Comparison of ENCODE assay signal across 16 cellular contexts in the genomic region with DNA sequence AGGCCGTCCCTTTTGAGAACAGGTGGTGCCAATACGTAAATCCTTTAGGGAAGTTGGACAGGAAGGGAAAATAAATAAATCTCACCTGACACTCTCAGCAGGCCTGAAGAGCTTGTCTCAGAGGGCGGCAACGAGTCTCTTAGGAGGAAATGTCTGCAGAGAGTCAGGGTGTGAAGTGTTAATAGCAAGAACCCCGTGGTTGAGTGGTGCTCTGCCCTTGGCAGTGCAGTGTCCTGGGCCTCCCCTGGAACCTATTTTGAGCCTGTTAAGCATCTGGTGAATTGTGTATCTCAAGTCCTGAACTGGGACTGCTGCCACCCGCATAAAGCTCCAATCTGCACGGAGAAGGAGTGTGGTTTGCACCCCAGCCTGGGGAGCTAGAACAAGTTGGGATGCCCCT.
DNase-seq lines count a peak whose midpoint lies in the region; ATAC-seq and TF ChIP-seq lines count a peak whose summit lies in the region.
"Had no signal": no experiment of that assay in that cellular context is flagged by ENCODE, and none has a peak within 500 bp of the region (broad histone marks: within the 10 kb centered on the region; RNA-seq: fewer than 3 reads in every experiment).

No MANE protein-coding gene starts in this region.

- no peaks in the 10 kb centered on the region for H3K9me3 ChIP-seq in gastrocnemius medialis
- H3K9me3 ChIP-seq in spleen: no peaks in the 10 kb centered on the region
- H3K9me3 ChIP-seq: Peyer's patch had no signal

- H3K27me3 ChIP-seq in dorsolateral prefrontal cortex (no peaks in the 10 kb centered on the region), gastrocnemius medialis (no peaks in the 10 kb centered on the region), spleen (replicated peaks in 1 of 7) (peaks cover 0 to 3% (median 0%) of the 10 kb centered on the region in 7 donors)
- H3K27me3 ChIP-seq: Peyer's patch had no signal

- TF ChIP-seq POLR2A in gastrocnemius medialis (IDR thresholded peaks at IDR 0.05) (no peak), spleen (IDR thresholded peaks at IDR 0.05) (no peak)

- ATAC-seq in left colon (peak; percentile 42), gastrocnemius medialis (no peak), HG03378 (IDR thresholded peaks at IDR 0.05; ENCODE audit: unreplicated experiment) (no peak)

- POLR2A ChIA-PET in GM10248 (lab: Yijun Ruan, JAX): no interaction called here

- 39 to 48% (median 46%) methylated on average over 7 of the region's 7 CpGs for WGBS in spleen, 5 donors

- H3K36me3 ChIP-seq in gastrocnemius medialis: no peaks in the 10 kb centered on the region
- no peaks in the 10 kb centered on the region for H3K36me3 ChIP-seq in spleen
- H3K36me3 ChIP-seq: Peyer's patch had no signal

- H3K27ac ChIP-seq in dorsolateral prefrontal cortex (peak overlapping the region in 40 of 59 donors; percentile 4 to 80 (median 49)), gastrocnemius medialis (peak overlapping the region; percentile 8 to 47 (median 26)), spleen (no peak overlapping the region)
- H3K27ac ChIP-seq: Peyer's patch had no signal

- TF ChIP-seq CTCF in dorsolateral prefrontal cortex (IDR thresholded peaks at IDR 0.05 in 54 of 56, conservative IDR thresholded peaks at IDR 0.05 in 2 of 56; ENCODE audit: low read depth in 1 of 56, partially characterized antibody in 56 of 56) (no peak), gastrocnemius medialis (IDR thresholded peaks at IDR 0.05 in 4 of 5, conservative IDR thresholded peaks at IDR 0.05 in 1 of 5) (no peak), spleen (IDR thresholded peaks at IDR 0.05 in 8 of 11, conservative IDR thresholded peaks at IDR 0.05 in 3 of 11) (no peak), GM10248 (IDR thresholded peaks at IDR 0.05; ENCODE audit: control extremely low read depth, extremely low read depth, low read depth, missing control alignments) (no peak)

- DNase-seq in NCI-H2171 (lab: John Stamatoyannopoulos, UW) (peak; percentile 29), dorsolateral prefrontal cortex (no peak), left colon (peak in 1 of 2 donors; percentile 34), gastrocnemius medialis (no peak), NCI-H146 treated with DMSO at 0.1 percent for 48 hours (lab: John Stamatoyannopoulos, UW; ENCODE audit: unreplicated experiment) (no peak), spleen (no peak), GM10248 (ENCODE audit: extremely low spot score) (no peak)
- DNase-seq: activated CD4-positive, alpha-beta T cell treated with anti-CD3 and anti-CD28 coated beads for 1 hour; activated CD8-positive, alpha-beta memory T cell treated with anti-CD3 and anti-CD28 coated beads, Interleukin-2, amount 50 U/mL, for 4 hours; central memory CD4-positive, alpha-beta T cell; NCI-H1417 treated with DMSO at 0.1 percent for 48 hours; NCI-H524; nucleus accumbens; Peyer's patch; stimulated activated CD4-positive, alpha-beta T cell treated with anti-CD3 and anti-CD28 coated beads, Interleukin-12 subunit alpha, Interleukin-12 subunit beta, amount 100 ng/mL, for 4 hours had no signal

- H3K4me1 ChIP-seq in gastrocnemius medialis (peaks cover 12 to 18% of the 10 kb centered on the region in 2 donors), spleen (no peaks in the 10 kb centered on the region)

- H3K4me3 ChIP-seq in dorsolateral prefrontal cortex (no peak overlapping the region), gastrocnemius medialis (no peak overlapping the region), spleen (no peak overlapping the region)
- H3K4me3 ChIP-seq: Peyer's patch had no signal

- in situ Hi-C loops in gastrocnemius medialis (cut with MboI; ENCODE audit: low sequenced_read_pairs in 4 of 4): no loop called here

- CTCF ChIA-PET in GM10248 (lab: Yijun Ruan, JAX): interaction anchor here (0.9 to 2.7 kb wide), 3 partner anchors 11 to 21 kb away, joined by 3 to 7 read pairs (median 4); no protein-coding TSS in a partner anchor

- intact Hi-C loops in dorsolateral prefrontal cortex (cut with DNase I) (no loop called here), left colon (cut with DNase I, micrococcal nuclease) (no loop called here), gastrocnemius medialis (cut with DNase I; ENCODE audit: low total_unique reads) (no loop called here), spleen (cut with DNase I; ENCODE audit: low total_unique reads) (no loop called here)

Comparison
In these comparisons a context has a peak if more than half of its experiments do, and no peak if none do; other contexts are left out.
1. H3K27ac ChIP-seq: peak in dorsolateral prefrontal cortex (40 of 59) and gastrocnemius medialis (4 of 4); none in spleen (0 of 8).